Comparison of ENCODE assay signal across 8 cellular contexts in the genomic region with DNA sequence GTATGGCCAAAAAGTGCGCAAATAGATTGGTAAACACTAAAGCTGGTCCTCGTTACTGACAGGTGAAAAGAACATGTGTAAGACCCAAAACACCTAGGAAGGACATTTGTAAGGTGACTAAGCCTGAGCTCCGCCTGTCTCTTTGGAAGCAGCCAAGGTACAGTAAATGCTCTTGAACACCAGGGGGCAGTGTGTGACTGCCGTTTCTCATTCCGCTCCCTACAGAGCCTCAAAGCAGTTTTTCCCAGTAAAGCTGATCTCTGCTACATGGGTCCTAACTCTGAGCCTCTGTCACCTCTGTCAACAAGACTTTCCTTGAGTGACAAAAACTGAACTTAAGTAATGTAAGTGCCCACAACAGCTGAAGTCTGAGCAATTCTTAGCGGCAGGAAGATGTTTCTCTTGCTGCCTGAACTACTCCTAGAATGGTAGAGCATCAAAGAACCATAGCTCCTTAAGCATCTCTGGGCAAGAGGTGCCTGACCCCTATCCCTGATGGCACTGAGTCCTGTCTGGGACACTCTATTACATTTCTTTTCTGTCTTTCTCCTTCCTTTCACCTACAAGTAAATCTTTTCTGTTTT.
A peak's percentile ranks its signal among the peaks of the same experiment; 100 is the strongest.
DNase-seq lines count a peak whose midpoint lies in the region; ATAC-seq, FAIRE-seq and TF ChIP-seq lines count a peak whose summit lies in the region.

No MANE protein-coding gene starts in this region.

- no peak overlapping the region for H3K27ac Mint-ChIP-seq in activated T-helper 2 cell treated with anti-CD3 and anti-CD28 coated beads, Interferon-gamma antibody, Interleukin-2, Interleukin-4, amounts not matched to agents 10 μg/mL and 5 μg/mL and 100 μg/mL, durations not matched to agents 14 hours and 24 hours and 36 hours

- H3K4me3 Mint-ChIP-seq in activated T-helper 2 cell treated with anti-CD3 and anti-CD28 coated beads, Interferon-gamma antibody, Interleukin-2, Interleukin-4, amounts not matched to agents 10 μg/mL and 5 μg/mL and 100 μg/mL, durations not matched to agents 14 hours and 24 hours and 36 hours (ENCODE audit: low read depth), result no peak overlapping the region

- TF ChIP-seq CTCF in Panc1 (IDR thresholded peaks at IDR 0.05) (peak; percentile 95), gastroesophageal sphincter (IDR thresholded peaks at IDR 0.05) (peak; percentile 83 to 93 (median 85)), pancreas (IDR thresholded peaks at IDR 0.05) (peak; percentile 75 to 92 (median 84))

- no peak for TF ChIP-seq EP300 in gastroesophageal sphincter (IDR thresholded peaks at IDR 0.05)

- H3K4me3 ChIP-seq in Panc1 (ENCODE audit: low read depth in 2 of 2, low read length in 2 of 2) (no peak overlapping the region), gastroesophageal sphincter (no peak overlapping the region), pancreas (no peak overlapping the region)

- TF ChIP-seq POLR2A in gastroesophageal sphincter (IDR thresholded peaks at IDR 0.05), result no peak

- H3K9me3 ChIP-seq in Panc1 (ENCODE audit: control insufficient read depth, insufficient read depth, low read depth, low read length) (no peaks in the 10 kb centered on the region), gastroesophageal sphincter (no peaks in the 10 kb centered on the region), pancreas (no peaks in the 10 kb centered on the region)

- WGBS in gastroesophageal sphincter (ENCODE audit: low coverage in 1 of 2), 2 donors, result 0 to 18% methylated on average over 1 to 3 of the region's 6 CpGs
- WGBS in pancreas, 2 donors, result 5 to 6% methylated on average over 6 of the region's 6 CpGs

- H3K36me3 Mint-ChIP-seq in activated T-helper 2 cell treated with anti-CD3 and anti-CD28 coated beads, Interferon-gamma antibody, Interleukin-2, Interleukin-4, amounts not matched to agents 10 μg/mL and 5 μg/mL and 100 μg/mL, durations not matched to agents 14 hours and 24 hours and 36 hours (ENCODE audit: low read depth), result no peaks in the 10 kb centered on the region

- BruUV-seq in Panc1 (replicated peaks; lab: Mats Ljungman, UMichigan), result no TSS peak

- 0 out of 2 replicates have a peak, but pooled peaks cover 3% of the 10 kb centered on the region for H3K27me3 ChIP-seq in Panc1 (ENCODE audit: control insufficient read depth, insufficient read depth, low read length)
- peaks cover 13% of the 10 kb centered on the region for H3K27me3 ChIP-seq in gastroesophageal sphincter
- no peaks in the 10 kb centered on the region for H3K27me3 ChIP-seq in pancreas

- in situ Hi-C loops in G401 (cut with HindIII; ENCODE audit: low sequenced_read_pairs) (no loop called here), Panc1 (cut with HindIII; ENCODE audit: low pct_unique_long_range_greater_than_20kb, low sequenced_read_pairs) (no loop called here)

- FAIRE-seq in pancreas (lab: Jason Lieb, UNC), result peak; percentile 75

- H3K4me1 ChIP-seq in Panc1 (ENCODE audit: control insufficient read depth, insufficient read depth, low read length) (peaks cover 3% of the 10 kb centered on the region; the same call in 1 of the 2 replicates), gastroesophageal sphincter (peaks cover 0 to 27% (median 12%) of the 10 kb centered on the region in 3 donors), pancreas (peaks cover 0 to 3% (median 0%) of the 10 kb centered on the region in 3 donors)

- H3K4me1 Mint-ChIP-seq in activated T-helper 2 cell treated with anti-CD3 and anti-CD28 coated beads, Interferon-gamma antibody, Interleukin-2, Interleukin-4, amounts not matched to agents 10 μg/mL and 5 μg/mL and 100 μg/mL, durations not matched to agents 14 hours and 24 hours and 36 hours (ENCODE audit: low read depth), result peaks cover 15% of the 10 kb centered on the region

- H3K36me3 ChIP-seq in Panc1 (ENCODE audit: control insufficient read depth, insufficient read depth, low read length), result no peaks in the 10 kb centered on the region
- H3K36me3 ChIP-seq in gastroesophageal sphincter, result no peaks in the 10 kb centered on the region
- H3K36me3 ChIP-seq in pancreas, result no peaks in the 10 kb centered on the region

- DNase-seq in G401 (ENCODE audit: low spot score) (peak; percentile 85), HUDEP-2 (lab: John Stamatoyannopoulos, UW; ENCODE audit: unreplicated experiment in 76 of 76) (peak in 49 of 76 experiments; percentile 2 to 66 (median 17)), Panc1 (ENCODE audit: low read depth, low spot score) (no peak), pancreas (peak in 5 of 6 donors; percentile 46 to 73 (median 52)), mesenteric fat pad (ENCODE audit: low spot score) (no peak)
- peak; percentile 39 for DNase-seq in activated T-helper 2 cell treated with anti-CD3 and anti-CD28 coated beads, Interferon-gamma antibody, Interleukin-2, Interleukin-4, amounts not matched to agents 10 μg/mL and 5 μg/mL and 100 μg/mL, durations not matched to agents 14 hours and 24 hours and 36 hours (ENCODE audit: low spot score)

- ATAC-seq in GM21576 (IDR thresholded peaks at IDR 0.05; ENCODE audit: unreplicated experiment), result peak; percentile 78
- peak; percentile 88 for ATAC-seq in Panc1
- ATAC-seq in gastroesophageal sphincter, result peak; percentile 76
- peak; percentile 80 to 90 (median 88) for ATAC-seq in pancreas

- H3K27me3 Mint-ChIP-seq in activated T-helper 2 cell treated with anti-CD3 and anti-CD28 coated beads, Interferon-gamma antibody, Interleukin-2, Interleukin-4, amounts not matched to agents 10 μg/mL and 5 μg/mL and 100 μg/mL, durations not matched to agents 14 hours and 24 hours and 36 hours (ENCODE audit: low read depth), result peaks cover 22% of the 10 kb centered on the region

- intact Hi-C loops in Panc1 (cut with micrococcal nuclease; ENCODE audit: unreplicated experiment), result loop anchor here (2.0 kb wide), 2 partner anchors 890 to 902 kb away; no protein-coding TSS in a partner anchor
- intact Hi-C loops in activated T-helper 2 cell treated with anti-CD3 and anti-CD28 coated beads, Interferon-gamma antibody, Interleukin-2, Interleukin-4, amounts not matched to agents 10 μg/mL and 5 μg/mL and 100 μg/mL, durations not matched to agents 14 hours and 24 hours and 36 hours (cut with micrococcal nuclease), result loop anchor here (5.0 to 10.0 kb wide), 2 partner anchors 936 to 1324 kb away; no protein-coding TSS in a partner anchor
- intact Hi-C loops in pancreas (cut with DNase I), result no loop called here

- POLR2A ChIA-PET in Panc1 (lab: Charles Lee), result no interaction called here

- no peaks in the 10 kb centered on the region for H3K9me3 Mint-ChIP-seq in activated T-helper 2 cell treated with anti-CD3 and anti-CD28 coated beads, Interferon-gamma antibody, Interleukin-2, Interleukin-4, amounts not matched to agents 10 μg/mL and 5 μg/mL and 100 μg/mL, durations not matched to agents 14 hours and 24 hours and 36 hours

- H3K27ac ChIP-seq in Panc1 (ENCODE audit: low read length), result no peak overlapping the region
- no peak overlapping the region for H3K27ac ChIP-seq in gastroesophageal sphincter
- no peak overlapping the region for H3K27ac ChIP-seq in pancreas

- CTCF ChIA-PET in Panc1 (lab: Charles Lee), result interaction anchor here (0.5 to 1.4 kb wide), 20 partner anchors 10 to 1114 kb away, joined by 3 to 19 read pairs (median 4); a partner anchor contains a TSS

Comparison
In these comparisons a context has a peak if more than half of its experiments do, and no peak if none do; other contexts are left out.
1. DNase-seq: peak in G401 (single experiment), HUDEP-2 (49 of 76), activated T-helper 2 cell treated with anti-CD3 and anti-CD28 coated beads, Interferon-gamma antibody, Interleukin-2, Interleukin-4, amounts not matched to agents 10 μg/mL and 5 μg/mL and 100 μg/mL, durations not matched to agents 14 hours and 24 hours and 36 hours (single experiment) and pancreas (5 of 6); none in Panc1 (single experiment) and mesenteric fat pad (single experiment).
2. intact Hi-C loops: an anchor here in Panc1 (2.0 kb wide) and activated T-helper 2 cell treated with anti-CD3 and anti-CD28 coated beads, Interferon-gamma antibody, Interleukin-2, Interleukin-4, amounts not matched to agents 10 μg/mL and 5 μg/mL and 100 μg/mL, durations not matched to agents 14 hours and 24 hours and 36 hours (5.0 to 10.0 kb wide); none called in pancreas.
3. Peak in every context shown above with its lines, with median percentiles within 50 percentile points of each other: ATAC-seq and CTCF ChIP-seq.